Comparison of ENCODE assay signal across 21 cellular contexts in the genomic region with DNA sequence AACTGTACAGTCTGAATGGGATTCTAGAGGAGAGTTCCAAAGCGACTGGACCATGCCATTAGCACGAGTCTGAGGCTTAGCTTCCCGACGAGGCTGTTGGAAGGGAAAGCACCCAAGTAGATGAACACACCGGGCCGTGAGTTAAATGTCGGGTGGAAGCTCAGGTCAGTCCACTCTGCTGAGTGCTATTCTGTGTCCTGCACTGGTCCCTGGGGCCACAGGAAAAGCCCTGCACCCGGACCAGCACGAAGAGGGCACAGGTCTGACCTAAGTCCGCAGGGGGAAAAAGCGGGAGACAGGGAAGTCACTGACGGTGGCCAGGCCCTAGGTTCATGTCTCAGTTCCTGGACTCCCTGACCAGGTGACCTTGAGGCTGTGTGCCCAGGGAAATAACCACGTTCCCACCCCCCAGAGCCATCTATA. TPM values are rescaled to one million over a fixed set of nuclear protein-coding genes. Genes with fewer than 3 reads are reported as not detected.
"Had no signal": no experiment of that assay in that cellular context is flagged by ENCODE, and none has a peak within 500 bp of the region (broad histone marks: within the 10 kb centered on the region; RNA-seq: fewer than 3 reads in every experiment).

No MANE protein-coding gene starts in this region.

- H3K9me3 ChIP-seq: pancreas, suprapubic skin had no signal

- H3K36me3 Mint-ChIP-seq: WTC11 had no signal

- H3K9me3 Mint-ChIP-seq: neural crest cell had no signal

- H3K27ac ChIP-seq: pancreas, skin epidermis, suprapubic skin, upper lobe of left lung had no signal

- H3K4me1 ChIP-seq: pancreas, suprapubic skin had no signal

- DNase-seq: activated CD4-positive, alpha-beta T cell treated with anti-CD3 and anti-CD28 coated beads for 48 hours; activated CD8-positive, alpha-beta T cell treated with anti-CD3 and anti-CD28 coated beads, Interleukin-2, amount 10 ng/mL, durations not matched to agents 7 days and 5 days; activated naive CD4-positive, alpha-beta T cell treated with Interleukin-2 at 50 U/mL for 16 hours; activated T-cell treated with anti-CD3 and anti-CD28 coated beads for 4 hours; aorta; effector memory CD4-positive, alpha-beta T cell; foreskin melanocyte; left cardiac atrium; midbrain; retina; stimulated activated CD4-positive, alpha-beta T cell treated with anti-CD3 and anti-CD28 coated beads, Interleukin-4, amount 100 ng/mL, for 4 hours; stimulated activated naive CD8-positive, alpha-beta T cell treated with anti-CD3 and anti-CD28 coated beads, Interleukin-15, Interleukin-2, amounts not matched to agents 100 U/mL and 50 U/mL, for 24 hours; T-helper 17 cell; upper lobe of left lung had no signal

- ATAC-seq: activated CD8-positive, alpha-beta T cell treated with anti-CD3 and anti-CD28 coated beads, Interleukin-2, amount 10 ng/mL, durations not matched to agents 7 days and 5 days; left cardiac atrium; pancreas; stimulated activated naive CD8-positive, alpha-beta T cell treated with anti-CD3 and anti-CD28 coated beads, Interleukin-15, Interleukin-2, amounts not matched to agents 100 U/mL and 50 U/mL, for 24 hours; T-helper 17 cell; WTC11 had no signal

- H3K36me3 ChIP-seq: pancreas, suprapubic skin, upper lobe of left lung had no signal

- H3K27ac Mint-ChIP-seq: activated CD8-positive, alpha-beta T cell treated with anti-CD3 and anti-CD28 coated beads, Interleukin-2, amount 10 ng/mL, durations not matched to agents 7 days and 5 days; T-helper 17 cell; WTC11 had no signal

- H3K27me3 ChIP-seq: pancreas, upper lobe of left lung had no signal

- H3K4me3 ChIP-seq: lung, pancreas, skin epidermis, suprapubic skin, upper lobe of left lung had no signal

- H3K4me3 Mint-ChIP-seq: activated CD8-positive, alpha-beta T cell treated with anti-CD3 and anti-CD28 coated beads, Interleukin-2, amount 10 ng/mL, durations not matched to agents 7 days and 5 days; neural crest cell; T-helper 17 cell; WTC11 had no signal

RNA-seq across cellular contexts. Expression of a gene that starts 44.1 kb away (rescaled TPM):
- total RNA-seq: activated CD8-positive, alpha-beta T cell treated with anti-CD3 and anti-CD28 coated beads, Interleukin-2, amount 10 ng/mL, durations not matched to agents 7 days and 5 days; fibroblast of lung; left cardiac atrium; suprapubic skin had no signal
- polyA plus RNA-seq: fibroblast of lung had no signal
